In the genomic region with DNA sequence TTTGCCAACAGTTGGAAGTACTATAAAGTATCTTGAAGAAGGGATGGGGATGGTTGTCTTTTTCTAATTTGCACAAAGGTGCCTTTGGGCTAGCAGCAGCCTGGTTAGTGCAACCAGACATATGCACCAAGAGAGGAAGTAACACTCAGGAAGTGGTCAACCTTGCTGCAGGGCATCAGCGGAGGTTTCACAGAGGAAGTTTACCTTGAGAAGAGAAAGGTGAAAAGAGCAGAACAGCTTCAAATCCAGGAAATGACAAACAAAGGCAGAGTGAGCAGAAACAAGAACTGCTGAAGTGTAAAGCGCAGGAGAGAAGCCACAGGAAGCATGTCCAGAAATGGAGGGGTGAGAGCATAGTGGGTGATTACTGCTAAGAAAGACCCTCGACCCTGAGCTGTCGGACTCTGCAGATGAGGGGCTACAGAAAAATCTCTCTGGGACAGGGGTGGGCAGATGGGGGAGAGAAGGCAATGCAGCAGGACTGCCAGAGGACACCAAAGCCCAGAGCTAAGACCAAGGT, we compare ENCODE assay signal across 1 cellular context.
TF ChIP-seq lines count a peak whose summit lies in the region.

No MANE protein-coding gene starts in this region.

TF ChIP-seq in GM12878, 131 proteins besides CTCF, POLR2A, EP300 and RAD21 (continued from another document and continues in another):
- TF ChIP-seq, protein P1, sequence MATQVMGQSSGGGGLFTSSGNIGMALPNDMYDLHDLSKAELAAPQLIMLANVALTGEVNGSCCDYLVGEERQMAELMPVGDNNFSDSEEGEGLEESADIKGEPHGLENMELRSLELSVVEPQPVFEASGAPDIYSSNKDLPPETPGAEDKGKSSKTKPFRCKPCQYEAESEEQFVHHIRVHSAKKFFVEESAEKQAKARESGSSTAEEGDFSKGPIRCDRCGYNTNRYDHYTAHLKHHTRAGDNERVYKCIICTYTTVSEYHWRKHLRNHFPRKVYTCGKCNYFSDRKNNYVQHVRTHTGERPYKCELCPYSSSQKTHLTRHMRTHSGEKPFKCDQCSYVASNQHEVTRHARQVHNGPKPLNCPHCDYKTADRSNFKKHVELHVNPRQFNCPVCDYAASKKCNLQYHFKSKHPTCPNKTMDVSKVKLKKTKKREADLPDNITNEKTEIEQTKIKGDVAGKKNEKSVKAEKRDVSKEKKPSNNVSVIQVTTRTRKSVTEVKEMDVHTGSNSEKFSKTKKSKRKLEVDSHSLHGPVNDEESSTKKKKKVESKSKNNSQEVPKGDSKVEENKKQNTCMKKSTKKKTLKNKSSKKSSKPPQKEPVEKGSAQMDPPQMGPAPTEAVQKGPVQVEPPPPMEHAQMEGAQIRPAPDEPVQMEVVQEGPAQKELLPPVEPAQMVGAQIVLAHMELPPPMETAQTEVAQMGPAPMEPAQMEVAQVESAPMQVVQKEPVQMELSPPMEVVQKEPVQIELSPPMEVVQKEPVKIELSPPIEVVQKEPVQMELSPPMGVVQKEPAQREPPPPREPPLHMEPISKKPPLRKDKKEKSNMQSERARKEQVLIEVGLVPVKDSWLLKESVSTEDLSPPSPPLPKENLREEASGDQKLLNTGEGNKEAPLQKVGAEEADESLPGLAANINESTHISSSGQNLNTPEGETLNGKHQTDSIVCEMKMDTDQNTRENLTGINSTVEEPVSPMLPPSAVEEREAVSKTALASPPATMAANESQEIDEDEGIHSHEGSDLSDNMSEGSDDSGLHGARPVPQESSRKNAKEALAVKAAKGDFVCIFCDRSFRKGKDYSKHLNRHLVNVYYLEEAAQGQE (IDR thresholded peaks at IDR 0.05; ENCODE audit: low read depth, low read length) = peak; percentile 49; the same call in 1 of the 2 replicates
- TF ChIP-seq RB1 (IDR thresholded peaks at IDR 0.05; ENCODE audit: borderline replicate concordance) (peak; percentile 19; the same call in 1 of the 2 replicates), SKIL (IDR thresholded peaks at IDR 0.05; ENCODE audit: low read depth, poor library complexity, severe bottlenecking) (peak; percentile 99), RAD51 (IDR thresholded peaks at IDR 0.05) (0 out of 2 replicates have a peak, but pooled peaks have one; percentile 17), GABPA (IDR thresholded peaks at IDR 0.05; ENCODE audit: low read depth) (peak; percentile 78), FOS (IDR thresholded peaks at IDR 0.05; ENCODE audit: borderline replicate concordance, extremely low read depth, insufficient read length) (no peak), E2F4 (IDR thresholded peaks at IDR 0.05; ENCODE audit: low read depth, low read length) (no peak), ZBTB11 (CRISPR knock-in tag; IDR thresholded peaks at IDR 0.05) (no peak), ASH2L (IDR thresholded peaks at IDR 0.05; ENCODE audit: borderline replicate concordance, low read depth) (no peak), ZNF207 (IDR thresholded peaks at IDR 0.05; ENCODE audit: borderline replicate concordance) (no peak; the same call in 1 of the 2 replicates), SREBF2 (IDR thresholded peaks at IDR 0.05; ENCODE audit: low read length) (no peak), CREM (IDR thresholded peaks at IDR 0.05; ENCODE audit: low read depth) (peak; percentile 96), ZNF622 (IDR thresholded peaks at IDR 0.05) (no peak), CREB1 (IDR thresholded peaks at IDR 0.05; ENCODE audit: low read depth) (peak; percentile 57), BHLHE40 (IDR thresholded peaks at IDR 0.05; ENCODE audit: borderline replicate concordance in 1 of 2, low read depth in 2 of 2, low read length in 1 of 2) (peak; percentile 78 to 85), SMC3 (IDR thresholded peaks at IDR 0.05; ENCODE audit: borderline replicate concordance, low read length) (peak; percentile 13; the same call in 1 of the 2 replicates), USF1 (IDR thresholded peaks at IDR 0.05; ENCODE audit: borderline replicate concordance, extremely low read length, insufficient read depth, low read depth, low read length) (no peak), MTA2 (IDR thresholded peaks at IDR 0.05; ENCODE audit: low read depth) (peak; percentile 93), CBX5 (IDR thresholded peaks at IDR 0.05; ENCODE audit: low read depth) (peak; percentile 46; the same call in 1 of the 2 replicates), SRF (IDR thresholded peaks at IDR 0.05; ENCODE audit: low read depth in 2 of 2, low read length in 2 of 2) (peak; percentile 85 to 96), KDM1A (IDR thresholded peaks at IDR 0.05; ENCODE audit: borderline replicate concordance) (no peak), STAT3 (IDR thresholded peaks at IDR 0.05; ENCODE audit: low read depth, low read length) (peak; percentile 95), CHD4 (IDR thresholded peaks at IDR 0.05) (peak; percentile 76; the same call in 1 of the 2 replicates), IRF5 (IDR thresholded peaks at IDR 0.05; ENCODE audit: borderline replicate concordance) (no peak), STAT1 (conservative IDR thresholded peaks at IDR 0.05) (no peak), MEF2B (IDR thresholded peaks at IDR 0.05; ENCODE audit: partially characterized antibody, poor library complexity, severe bottlenecking) (peak; percentile 84), KLF5 (IDR thresholded peaks at IDR 0.05; ENCODE audit: partially characterized antibody) (no peak), PRDM15 (CRISPR knock-in tag; IDR thresholded peaks at IDR 0.05) (no peak)
- TF ChIP-seq, protein P2, sequence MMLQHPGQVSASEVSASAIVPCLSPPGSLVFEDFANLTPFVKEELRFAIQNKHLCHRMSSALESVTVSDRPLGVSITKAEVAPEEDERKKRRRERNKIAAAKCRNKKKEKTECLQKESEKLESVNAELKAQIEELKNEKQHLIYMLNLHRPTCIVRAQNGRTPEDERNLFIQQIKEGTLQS (IDR thresholded peaks at IDR 0.05; ENCODE audit: borderline replicate concordance, extremely low read depth, low read depth, low read length) = no peak
- TF ChIP-seq, protein P3, sequence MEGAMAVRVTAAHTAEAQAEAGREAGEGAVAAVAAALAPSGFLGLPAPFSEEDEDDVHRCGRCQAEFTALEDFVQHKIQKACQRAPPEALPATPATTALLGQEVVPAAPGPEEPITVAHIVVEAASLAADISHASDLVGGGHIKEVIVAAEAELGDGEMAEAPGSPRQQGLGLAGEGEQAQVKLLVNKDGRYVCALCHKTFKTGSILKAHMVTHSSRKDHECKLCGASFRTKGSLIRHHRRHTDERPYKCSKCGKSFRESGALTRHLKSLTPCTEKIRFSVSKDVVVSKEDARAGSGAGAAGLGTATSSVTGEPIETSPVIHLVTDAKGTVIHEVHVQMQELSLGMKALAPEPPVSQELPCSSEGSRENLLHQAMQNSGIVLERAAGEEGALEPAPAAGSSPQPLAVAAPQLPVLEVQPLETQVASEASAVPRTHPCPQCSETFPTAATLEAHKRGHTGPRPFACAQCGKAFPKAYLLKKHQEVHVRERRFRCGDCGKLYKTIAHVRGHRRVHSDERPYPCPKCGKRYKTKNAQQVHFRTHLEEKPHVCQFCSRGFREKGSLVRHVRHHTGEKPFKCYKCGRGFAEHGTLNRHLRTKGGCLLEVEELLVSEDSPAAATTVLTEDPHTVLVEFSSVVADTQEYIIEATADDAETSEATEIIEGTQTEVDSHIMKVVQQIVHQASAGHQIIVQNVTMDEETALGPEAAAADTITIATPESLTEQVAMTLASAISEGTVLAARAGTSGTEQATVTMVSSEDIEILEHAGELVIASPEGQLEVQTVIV (IDR thresholded peaks at IDR 0.05; ENCODE audit: borderline replicate concordance, partially characterized antibody) = peak; percentile 55
